2 cellular contexts compared by ENCODE assay signal in the genomic region with DNA sequence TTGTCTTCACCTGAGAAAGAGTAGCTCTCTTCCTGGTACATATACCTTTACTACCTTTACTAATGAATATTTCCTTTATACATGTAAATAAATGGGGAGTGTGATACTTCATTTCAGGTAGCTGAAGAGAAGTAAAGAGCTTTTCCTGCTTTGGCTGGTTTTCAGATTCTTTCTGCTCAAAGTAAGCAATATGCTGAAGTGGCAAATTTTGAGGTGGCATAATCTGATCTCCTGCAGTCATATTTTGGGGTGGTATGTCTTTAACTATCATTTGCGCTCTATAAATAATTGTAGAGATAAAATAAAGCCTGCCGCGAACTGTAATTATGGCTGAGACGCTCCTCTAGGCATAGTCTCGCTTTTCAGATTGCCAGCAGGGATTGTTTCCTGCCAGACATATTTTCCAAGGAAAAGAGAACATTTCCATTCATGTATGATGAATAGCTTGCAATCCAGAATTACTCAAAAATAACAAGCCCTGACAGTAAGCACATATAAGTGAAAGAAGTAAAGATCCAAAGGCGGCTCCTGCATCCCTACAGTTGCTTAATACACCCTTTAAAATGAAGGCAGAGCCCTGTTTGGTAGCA.
TF ChIP-seq lines count a peak whose summit lies in the region.

No MANE protein-coding gene starts in this region.

TF ChIP-seq in HCT116, 20 proteins besides CTCF, POLR2A, EP300 and RAD21 (continued from another document):
- TF ChIP-seq, protein P1, sequence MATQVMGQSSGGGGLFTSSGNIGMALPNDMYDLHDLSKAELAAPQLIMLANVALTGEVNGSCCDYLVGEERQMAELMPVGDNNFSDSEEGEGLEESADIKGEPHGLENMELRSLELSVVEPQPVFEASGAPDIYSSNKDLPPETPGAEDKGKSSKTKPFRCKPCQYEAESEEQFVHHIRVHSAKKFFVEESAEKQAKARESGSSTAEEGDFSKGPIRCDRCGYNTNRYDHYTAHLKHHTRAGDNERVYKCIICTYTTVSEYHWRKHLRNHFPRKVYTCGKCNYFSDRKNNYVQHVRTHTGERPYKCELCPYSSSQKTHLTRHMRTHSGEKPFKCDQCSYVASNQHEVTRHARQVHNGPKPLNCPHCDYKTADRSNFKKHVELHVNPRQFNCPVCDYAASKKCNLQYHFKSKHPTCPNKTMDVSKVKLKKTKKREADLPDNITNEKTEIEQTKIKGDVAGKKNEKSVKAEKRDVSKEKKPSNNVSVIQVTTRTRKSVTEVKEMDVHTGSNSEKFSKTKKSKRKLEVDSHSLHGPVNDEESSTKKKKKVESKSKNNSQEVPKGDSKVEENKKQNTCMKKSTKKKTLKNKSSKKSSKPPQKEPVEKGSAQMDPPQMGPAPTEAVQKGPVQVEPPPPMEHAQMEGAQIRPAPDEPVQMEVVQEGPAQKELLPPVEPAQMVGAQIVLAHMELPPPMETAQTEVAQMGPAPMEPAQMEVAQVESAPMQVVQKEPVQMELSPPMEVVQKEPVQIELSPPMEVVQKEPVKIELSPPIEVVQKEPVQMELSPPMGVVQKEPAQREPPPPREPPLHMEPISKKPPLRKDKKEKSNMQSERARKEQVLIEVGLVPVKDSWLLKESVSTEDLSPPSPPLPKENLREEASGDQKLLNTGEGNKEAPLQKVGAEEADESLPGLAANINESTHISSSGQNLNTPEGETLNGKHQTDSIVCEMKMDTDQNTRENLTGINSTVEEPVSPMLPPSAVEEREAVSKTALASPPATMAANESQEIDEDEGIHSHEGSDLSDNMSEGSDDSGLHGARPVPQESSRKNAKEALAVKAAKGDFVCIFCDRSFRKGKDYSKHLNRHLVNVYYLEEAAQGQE (IDR thresholded peaks at IDR 0.05; ENCODE audit: low read depth), result no peak
- TF ChIP-seq JUND (IDR thresholded peaks at IDR 0.05) (no peak), EZH2phosphoT487 (IDR thresholded peaks at IDR 0.05; ENCODE audit: borderline replicate concordance) (no peak), EZH2 (IDR thresholded peaks at IDR 0.05) (no peak), FOSL1 (IDR thresholded peaks at IDR 0.05; ENCODE audit: low read depth) (no peak), ELF1 (IDR thresholded peaks at IDR 0.05; ENCODE audit: borderline replicate concordance, low read depth) (no peak), YY1 (IDR thresholded peaks at IDR 0.05; ENCODE audit: extremely low read depth, insufficient replicate concordance, low read depth, low read length) (no peak), EGR1 (IDR thresholded peaks at IDR 0.05; ENCODE audit: low read depth) (no peak), ZFX (IDR thresholded peaks at IDR 0.05) (no peak), SIN3A (IDR thresholded peaks at IDR 0.05; ENCODE audit: low read depth) (no peak), CBX3 (IDR thresholded peaks at IDR 0.05; ENCODE audit: low read depth) (no peak), TCF7L2 (IDR thresholded peaks at IDR 0.05; ENCODE audit: borderline replicate concordance, extremely low read depth, insufficient read depth, insufficient read length) (no peak), SP1 (IDR thresholded peaks at IDR 0.05; ENCODE audit: low read depth) (no peak), SRF (IDR thresholded peaks at IDR 0.05; ENCODE audit: low read depth) (no peak)
- TF ChIP-seq, protein P2, sequence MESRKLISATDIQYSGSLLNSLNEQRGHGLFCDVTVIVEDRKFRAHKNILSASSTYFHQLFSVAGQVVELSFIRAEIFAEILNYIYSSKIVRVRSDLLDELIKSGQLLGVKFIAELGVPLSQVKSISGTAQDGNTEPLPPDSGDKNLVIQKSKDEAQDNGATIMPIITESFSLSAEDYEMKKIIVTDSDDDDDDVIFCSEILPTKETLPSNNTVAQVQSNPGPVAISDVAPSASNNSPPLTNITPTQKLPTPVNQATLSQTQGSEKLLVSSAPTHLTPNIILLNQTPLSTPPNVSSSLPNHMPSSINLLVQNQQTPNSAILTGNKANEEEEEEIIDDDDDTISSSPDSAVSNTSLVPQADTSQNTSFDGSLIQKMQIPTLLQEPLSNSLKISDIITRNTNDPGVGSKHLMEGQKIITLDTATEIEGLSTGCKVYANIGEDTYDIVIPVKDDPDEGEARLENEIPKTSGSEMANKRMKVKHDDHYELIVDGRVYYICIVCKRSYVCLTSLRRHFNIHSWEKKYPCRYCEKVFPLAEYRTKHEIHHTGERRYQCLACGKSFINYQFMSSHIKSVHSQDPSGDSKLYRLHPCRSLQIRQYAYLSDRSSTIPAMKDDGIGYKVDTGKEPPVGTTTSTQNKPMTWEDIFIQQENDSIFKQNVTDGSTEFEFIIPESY (IDR thresholded peaks at IDR 0.05; ENCODE audit: extremely low read depth, insufficient replicate concordance, low read length), result no peak
- TF ChIP-seq, protein P3, sequence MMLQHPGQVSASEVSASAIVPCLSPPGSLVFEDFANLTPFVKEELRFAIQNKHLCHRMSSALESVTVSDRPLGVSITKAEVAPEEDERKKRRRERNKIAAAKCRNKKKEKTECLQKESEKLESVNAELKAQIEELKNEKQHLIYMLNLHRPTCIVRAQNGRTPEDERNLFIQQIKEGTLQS (IDR thresholded peaks at IDR 0.05), result no peak
- TF ChIP-seq, protein P4, sequence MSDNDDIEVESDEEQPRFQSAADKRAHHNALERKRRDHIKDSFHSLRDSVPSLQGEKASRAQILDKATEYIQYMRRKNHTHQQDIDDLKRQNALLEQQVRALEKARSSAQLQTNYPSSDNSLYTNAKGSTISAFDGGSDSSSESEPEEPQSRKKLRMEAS (IDR thresholded peaks at IDR 0.05), result no peak

TF ChIP-seq in SK-N-SH treated with all-trans-retinoic acid at 6 μM for 48 hours, 23 proteins besides CTCF, POLR2A, EP300 and RAD21 (continued from another document):
- TF ChIP-seq, protein P5, sequence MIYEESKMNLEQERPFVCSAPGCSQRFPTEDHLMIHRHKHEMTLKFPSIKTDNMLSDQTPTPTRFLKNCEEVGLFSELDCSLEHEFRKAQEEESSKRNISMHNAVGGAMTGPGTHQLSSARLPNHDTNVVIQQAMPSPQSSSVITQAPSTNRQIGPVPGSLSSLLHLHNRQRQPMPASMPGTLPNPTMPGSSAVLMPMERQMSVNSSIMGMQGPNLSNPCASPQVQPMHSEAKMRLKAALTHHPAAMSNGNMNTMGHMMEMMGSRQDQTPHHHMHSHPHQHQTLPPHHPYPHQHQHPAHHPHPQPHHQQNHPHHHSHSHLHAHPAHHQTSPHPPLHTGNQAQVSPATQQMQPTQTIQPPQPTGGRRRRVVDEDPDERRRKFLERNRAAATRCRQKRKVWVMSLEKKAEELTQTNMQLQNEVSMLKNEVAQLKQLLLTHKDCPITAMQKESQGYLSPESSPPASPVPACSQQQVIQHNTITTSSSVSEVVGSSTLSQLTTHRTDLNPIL (CRISPR knock-in tag; IDR thresholded peaks at IDR 0.05; ENCODE audit: low read depth), result no peak
- TF ChIP-seq BACH2 (CRISPR knock-in tag; IDR thresholded peaks at IDR 0.05; ENCODE audit: borderline replicate concordance), result no peak
- no peak for TF ChIP-seq ZNF565 (CRISPR knock-in tag; conservative IDR thresholded peaks at IDR 0.05; ENCODE audit: low read depth)
- TF ChIP-seq GLIS3 (CRISPR knock-in tag; IDR thresholded peaks at IDR 0.05), result no peak
- TF ChIP-seq ZNF8 (CRISPR knock-in tag; IDR thresholded peaks at IDR 0.05), result no peak
- TF ChIP-seq, protein P6, sequence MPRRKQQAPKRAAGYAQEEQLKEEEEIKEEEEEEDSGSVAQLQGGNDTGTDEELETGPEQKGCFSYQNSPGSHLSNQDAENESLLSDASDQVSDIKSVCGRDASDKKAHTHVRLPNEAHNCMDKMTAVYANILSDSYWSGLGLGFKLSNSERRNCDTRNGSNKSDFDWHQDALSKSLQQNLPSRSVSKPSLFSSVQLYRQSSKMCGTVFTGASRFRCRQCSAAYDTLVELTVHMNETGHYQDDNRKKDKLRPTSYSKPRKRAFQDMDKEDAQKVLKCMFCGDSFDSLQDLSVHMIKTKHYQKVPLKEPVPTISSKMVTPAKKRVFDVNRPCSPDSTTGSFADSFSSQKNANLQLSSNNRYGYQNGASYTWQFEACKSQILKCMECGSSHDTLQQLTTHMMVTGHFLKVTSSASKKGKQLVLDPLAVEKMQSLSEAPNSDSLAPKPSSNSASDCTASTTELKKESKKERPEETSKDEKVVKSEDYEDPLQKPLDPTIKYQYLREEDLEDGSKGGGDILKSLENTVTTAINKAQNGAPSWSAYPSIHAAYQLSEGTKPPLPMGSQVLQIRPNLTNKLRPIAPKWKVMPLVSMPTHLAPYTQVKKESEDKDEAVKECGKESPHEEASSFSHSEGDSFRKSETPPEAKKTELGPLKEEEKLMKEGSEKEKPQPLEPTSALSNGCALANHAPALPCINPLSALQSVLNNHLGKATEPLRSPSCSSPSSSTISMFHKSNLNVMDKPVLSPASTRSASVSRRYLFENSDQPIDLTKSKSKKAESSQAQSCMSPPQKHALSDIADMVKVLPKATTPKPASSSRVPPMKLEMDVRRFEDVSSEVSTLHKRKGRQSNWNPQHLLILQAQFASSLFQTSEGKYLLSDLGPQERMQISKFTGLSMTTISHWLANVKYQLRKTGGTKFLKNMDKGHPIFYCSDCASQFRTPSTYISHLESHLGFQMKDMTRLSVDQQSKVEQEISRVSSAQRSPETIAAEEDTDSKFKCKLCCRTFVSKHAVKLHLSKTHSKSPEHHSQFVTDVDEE (CRISPR knock-in tag; IDR thresholded peaks at IDR 0.05), result no peak
- no peak for TF ChIP-seq PPARA (CRISPR knock-in tag; IDR thresholded peaks at IDR 0.05; ENCODE audit: borderline replicate concordance)
- TF ChIP-seq, protein P7, sequence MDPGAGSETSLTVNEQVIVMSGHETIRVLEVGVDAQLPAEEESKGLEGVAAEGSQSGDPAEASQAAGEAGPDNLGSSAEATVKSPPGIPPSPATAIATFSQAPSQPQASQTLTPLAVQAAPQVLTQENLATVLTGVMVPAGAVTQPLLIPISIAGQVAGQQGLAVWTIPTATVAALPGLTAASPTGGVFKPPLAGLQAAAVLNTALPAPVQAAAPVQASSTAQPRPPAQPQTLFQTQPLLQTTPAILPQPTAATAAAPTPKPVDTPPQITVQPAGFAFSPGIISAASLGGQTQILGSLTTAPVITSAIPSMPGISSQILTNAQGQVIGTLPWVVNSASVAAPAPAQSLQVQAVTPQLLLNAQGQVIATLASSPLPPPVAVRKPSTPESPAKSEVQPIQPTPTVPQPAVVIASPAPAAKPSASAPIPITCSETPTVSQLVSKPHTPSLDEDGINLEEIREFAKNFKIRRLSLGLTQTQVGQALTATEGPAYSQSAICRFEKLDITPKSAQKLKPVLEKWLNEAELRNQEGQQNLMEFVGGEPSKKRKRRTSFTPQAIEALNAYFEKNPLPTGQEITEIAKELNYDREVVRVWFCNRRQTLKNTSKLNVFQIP (CRISPR knock-in tag; IDR thresholded peaks at IDR 0.05; ENCODE audit: borderline replicate concordance, low read depth), result no peak
- no peak for TF ChIP-seq ZNF70 (CRISPR knock-in tag; IDR thresholded peaks at IDR 0.05)
- no peak for TF ChIP-seq SNAI2 (CRISPR knock-in tag; IDR thresholded peaks at IDR 0.05)
- TF ChIP-seq ZFP3 (CRISPR knock-in tag; IDR thresholded peaks at IDR 0.05), result no peak
- TF ChIP-seq ESRRG (CRISPR knock-in tag; IDR thresholded peaks at IDR 0.05), result no peak
- no peak for TF ChIP-seq TOX (CRISPR knock-in tag; IDR thresholded peaks at IDR 0.05; ENCODE audit: borderline replicate concordance)
- TF ChIP-seq OSR1 (CRISPR knock-in tag; IDR thresholded peaks at IDR 0.05), result no peak
